1 cellular context compared by ENCODE assay signal in the genomic region with DNA sequence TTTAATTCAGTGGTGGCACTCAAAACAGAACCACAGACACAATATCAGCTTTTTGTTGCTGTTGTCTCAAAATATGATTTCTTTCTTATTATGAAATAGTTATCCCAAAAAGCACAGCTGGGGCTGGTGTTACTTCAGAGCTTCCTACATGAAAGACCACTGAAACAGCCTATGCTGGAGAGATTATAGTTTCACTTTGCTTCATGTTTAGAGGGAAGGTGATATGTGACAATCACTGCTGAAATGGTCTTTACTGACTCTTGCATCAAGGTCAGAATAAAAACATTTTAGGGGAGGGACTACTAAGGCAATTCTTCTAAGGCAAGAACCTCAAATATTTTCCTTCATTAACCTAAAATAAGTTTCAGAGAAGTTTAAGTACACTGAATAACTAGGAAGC.
TF ChIP-seq lines count a peak whose summit lies in the region.

No MANE protein-coding gene starts in this region.

TF ChIP-seq in SK-N-SH, 30 proteins besides CTCF, POLR2A, EP300 and RAD21 (continued from another document):
- TF ChIP-seq, protein P1, sequence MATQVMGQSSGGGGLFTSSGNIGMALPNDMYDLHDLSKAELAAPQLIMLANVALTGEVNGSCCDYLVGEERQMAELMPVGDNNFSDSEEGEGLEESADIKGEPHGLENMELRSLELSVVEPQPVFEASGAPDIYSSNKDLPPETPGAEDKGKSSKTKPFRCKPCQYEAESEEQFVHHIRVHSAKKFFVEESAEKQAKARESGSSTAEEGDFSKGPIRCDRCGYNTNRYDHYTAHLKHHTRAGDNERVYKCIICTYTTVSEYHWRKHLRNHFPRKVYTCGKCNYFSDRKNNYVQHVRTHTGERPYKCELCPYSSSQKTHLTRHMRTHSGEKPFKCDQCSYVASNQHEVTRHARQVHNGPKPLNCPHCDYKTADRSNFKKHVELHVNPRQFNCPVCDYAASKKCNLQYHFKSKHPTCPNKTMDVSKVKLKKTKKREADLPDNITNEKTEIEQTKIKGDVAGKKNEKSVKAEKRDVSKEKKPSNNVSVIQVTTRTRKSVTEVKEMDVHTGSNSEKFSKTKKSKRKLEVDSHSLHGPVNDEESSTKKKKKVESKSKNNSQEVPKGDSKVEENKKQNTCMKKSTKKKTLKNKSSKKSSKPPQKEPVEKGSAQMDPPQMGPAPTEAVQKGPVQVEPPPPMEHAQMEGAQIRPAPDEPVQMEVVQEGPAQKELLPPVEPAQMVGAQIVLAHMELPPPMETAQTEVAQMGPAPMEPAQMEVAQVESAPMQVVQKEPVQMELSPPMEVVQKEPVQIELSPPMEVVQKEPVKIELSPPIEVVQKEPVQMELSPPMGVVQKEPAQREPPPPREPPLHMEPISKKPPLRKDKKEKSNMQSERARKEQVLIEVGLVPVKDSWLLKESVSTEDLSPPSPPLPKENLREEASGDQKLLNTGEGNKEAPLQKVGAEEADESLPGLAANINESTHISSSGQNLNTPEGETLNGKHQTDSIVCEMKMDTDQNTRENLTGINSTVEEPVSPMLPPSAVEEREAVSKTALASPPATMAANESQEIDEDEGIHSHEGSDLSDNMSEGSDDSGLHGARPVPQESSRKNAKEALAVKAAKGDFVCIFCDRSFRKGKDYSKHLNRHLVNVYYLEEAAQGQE (IDR thresholded peaks at IDR 0.05; ENCODE audit: low read depth, low read length) = no peak
- no peak for TF ChIP-seq YY1 (IDR thresholded peaks at IDR 0.05; ENCODE audit: low read depth)
- TF ChIP-seq NRF1 (IDR thresholded peaks at IDR 0.05; ENCODE audit: low read depth, low read length) = no peak
TF ChIP-seq in SK-N-SH: peak in this region for 0.
